15 cellular contexts compared by ENCODE assay signal in the genomic region with DNA sequence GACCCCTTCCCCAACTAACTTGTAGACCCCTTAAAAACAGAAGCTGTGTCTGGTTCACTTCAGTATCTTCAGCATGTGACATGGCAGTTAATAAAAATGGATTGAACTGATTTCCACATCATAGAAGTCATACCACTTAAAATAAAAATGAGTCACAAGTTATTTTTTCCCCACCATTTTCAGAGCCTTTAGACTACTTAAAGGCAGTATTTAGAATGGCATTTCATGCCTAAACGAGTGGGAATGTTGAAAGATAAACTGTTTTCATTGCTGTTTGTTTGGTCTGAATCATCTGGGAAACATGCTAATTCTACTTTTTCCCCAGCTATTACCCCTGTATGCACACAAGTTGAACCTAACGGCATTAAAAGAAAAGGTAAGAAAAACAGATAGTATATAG.
DNase-seq lines count a peak whose midpoint lies in the region; TF ChIP-seq lines count a peak whose summit lies in the region.
"Had no signal": no experiment of that assay in that cellular context is flagged by ENCODE, and none has a peak within 500 bp of the region (broad histone marks: within the 10 kb centered on the region; RNA-seq: fewer than 3 reads in every experiment).

No MANE protein-coding gene starts in this region.

- in situ Hi-C loops in ACHN (cut with HindIII; ENCODE audit: low pct_ligation_motif_present, low pct_unique_long_range_greater_than_20kb, low sequenced_read_pairs) = no loop called here

- no peaks in the 10 kb centered on the region for H3K9me3 ChIP-seq in tibial artery
- H3K9me3 ChIP-seq: pancreas had no signal

- peak; percentile 38 for DNase-seq in HS-5 (ENCODE audit: low read depth)
- peak; percentile 81 for DNase-seq in astrocyte of the hippocampus (ENCODE audit: low read depth, low spot score)
- DNase-seq in foreskin melanocyte = peak; percentile 63
- DNase-seq in tibial artery = no peak
- DNase-seq in GM10248 (ENCODE audit: extremely low spot score) = no peak
- DNase-seq in HT-29 (ENCODE audit: low spot score) = no peak
- no peak for DNase-seq in ACHN
- DNase-seq: activated CD8-positive, alpha-beta T cell treated with anti-CD3 and anti-CD28 coated beads for 36 hours; CD8-positive, alpha-beta memory T cell; effector memory CD4-positive, alpha-beta T cell; GDM1; head of caudate nucleus; NCI-H1694; NCI-H510A treated with DMSO at 0.1 percent for 48 hours; pancreas had no signal

- CTCF ChIA-PET in GM10248 (lab: Yijun Ruan, JAX) = interaction anchor here (1.4 to 1.6 kb wide), 2 partner anchors 11 to 15 kb away, joined by 4 to 5 read pairs; no protein-coding TSS in a partner anchor

- no peaks in the 10 kb centered on the region for H3K27me3 ChIP-seq in tibial artery
- H3K27me3 ChIP-seq: pancreas had no signal

- peaks cover 0 to 18% (median 2%) of the 10 kb centered on the region in 4 donors for H3K4me1 ChIP-seq in tibial artery
- H3K4me1 ChIP-seq: pancreas had no signal

- H3K27ac ChIP-seq in tibial artery = peak overlapping the region; percentile 60 to 70
- H3K27ac ChIP-seq: pancreas had no signal

- TF ChIP-seq CTCF in tibial artery (IDR thresholded peaks at IDR 0.05) = no peak
- TF ChIP-seq CTCF in GM10248 (IDR thresholded peaks at IDR 0.05; ENCODE audit: control extremely low read depth, extremely low read depth, low read depth, missing control alignments) = no peak

- H3K4me3 ChIP-seq in tibial artery = no peak overlapping the region
- H3K4me3 ChIP-seq: pancreas had no signal

- no peaks in the 10 kb centered on the region for H3K36me3 ChIP-seq in tibial artery
- H3K36me3 ChIP-seq: pancreas had no signal

- intact Hi-C loops in tibial artery (cut with DNase I; ENCODE audit: low total_unique reads) = no loop called here

- POLR2A ChIA-PET in GM10248 (lab: Yijun Ruan, JAX) = no interaction called here

Comparison
In these comparisons a context has a peak if more than half of its experiments do, and no peak if none do; other contexts are left out.
1. DNase-seq: peak in HS-5 (single experiment), astrocyte of the hippocampus (single experiment) and foreskin melanocyte (single experiment); none in tibial artery (0 of 2), GM10248 (single experiment), HT-29 (single experiment) and ACHN (single experiment).